In genomic region chr12:117836999-117837736, GRCh38 we compare ENCODE assay signal across 8 cellular contexts.
DNase-seq lines count a peak whose midpoint lies in the region; TF ChIP-seq lines count a peak whose summit lies in the region.

No MANE protein-coding gene starts in this region.

- TF ChIP-seq CTCF in GM12875 (IDR thresholded peaks at IDR 0.05; ENCODE audit: borderline replicate concordance, insufficient read depth, low read depth, low read length) (peak; percentile 96), glutamatergic neuron (IDR thresholded peaks at IDR 0.05; ENCODE audit: partially characterized antibody, unreplicated experiment) (peak; percentile 98), parathyroid adenoma (IDR thresholded peaks at IDR 0.05) (peak; percentile 96), tibial nerve (IDR thresholded peaks at IDR 0.05) (peak; percentile 83 to 95 (median 88))

- H3K36me3 ChIP-seq in SJCRH30 = no peaks in the 10 kb centered on the region
- H3K36me3 ChIP-seq in parathyroid adenoma (ENCODE audit: control insufficient read depth, insufficient read depth, low read length) = no peaks in the 10 kb centered on the region
- no peaks in the 10 kb centered on the region for H3K36me3 ChIP-seq in tibial nerve

- no peaks in the 10 kb centered on the region for H3K79me2 ChIP-seq in parathyroid adenoma

- H3K27ac Mint-ChIP-seq in glutamatergic neuron (ENCODE audit: unreplicated experiment) = no peak overlapping the region

- WGBS in tibial nerve, 2 donors = 6 to 9% methylated on average over 22 of the region's 22 CpGs

- H2AFZ ChIP-seq in parathyroid adenoma = peak overlapping the region; percentile 72

- no peaks in the 10 kb centered on the region for H3K4me1 ChIP-seq in SJCRH30
- H3K4me1 ChIP-seq in parathyroid adenoma = peaks cover 3% of the 10 kb centered on the region
- H3K4me1 ChIP-seq in tibial nerve = peaks cover 0 to 4% (median 2%) of the 10 kb centered on the region in 4 donors

- TF ChIP-seq EP300 in tibial nerve (IDR thresholded peaks at IDR 0.05) = no peak

- H3K4me3 ChIP-seq in GM12875 (ENCODE audit: low read depth, low read length) (no peak overlapping the region), SJCRH30 (no peak overlapping the region), parathyroid adenoma (ENCODE audit: low read depth, low read length) (no peak overlapping the region), tibial nerve (no peak overlapping the region)

- peaks cover 5% of the 10 kb centered on the region for H3K36me3 Mint-ChIP-seq in glutamatergic neuron (ENCODE audit: unreplicated experiment)

- in situ Hi-C loops in KBM-7 (cut with MboI; ENCODE audit: low pct_unique_long_range_greater_than_20kb, low sequenced_read_pairs) = loop anchor here (25.0 kb wide), 2 partner anchors 475 to 625 kb away; partner anchors contain the start of gene NOS1

- peaks cover 6% of the 10 kb centered on the region for H3K27me3 Mint-ChIP-seq in glutamatergic neuron (ENCODE audit: unreplicated experiment)

- H3K4me3 Mint-ChIP-seq in glutamatergic neuron (ENCODE audit: unreplicated experiment) = no peak overlapping the region

- H3K4me1 Mint-ChIP-seq in glutamatergic neuron (ENCODE audit: low read depth, unreplicated experiment) = no peaks in the 10 kb centered on the region

- H3K9ac ChIP-seq in parathyroid adenoma = no peak overlapping the region

- no peaks in the 10 kb centered on the region for H3K9me3 ChIP-seq in SJCRH30 (replicated peaks)
- H3K9me3 ChIP-seq in parathyroid adenoma (ENCODE audit: control insufficient read depth, low read length) = no peaks in the 10 kb centered on the region
- H3K9me3 ChIP-seq in tibial nerve = no peaks in the 10 kb centered on the region

- TF ChIP-seq POLR2A in tibial nerve (IDR thresholded peaks at IDR 0.05) = no peak

- H3K27ac ChIP-seq in SJCRH30 = no peak overlapping the region
- H3K27ac ChIP-seq in parathyroid adenoma = no peak overlapping the region
- H3K27ac ChIP-seq in tibial nerve = no peak overlapping the region

- H3K9me3 Mint-ChIP-seq in glutamatergic neuron (ENCODE audit: unreplicated experiment) = no peaks in the 10 kb centered on the region

- no peaks in the 10 kb centered on the region for H3K27me3 ChIP-seq in SJCRH30
- H3K27me3 ChIP-seq in parathyroid adenoma (ENCODE audit: control insufficient read depth, insufficient read depth, low read length) = no peaks in the 10 kb centered on the region
- H3K27me3 ChIP-seq in tibial nerve = peaks cover 0 to 18% of the 10 kb centered on the region in 2 donors

- DNase-seq in A172 (ENCODE audit: low spot score) (peak; percentile 65), KBM-7 (peak; percentile 70), SJCRH30 (peak; percentile 51 to 83), glutamatergic neuron (peak; percentile 92), tibial nerve (ENCODE audit: low spot score in 2 of 2) (peak; percentile 74 to 86)
- DNase-seq in activated naive CD4-positive, alpha-beta T cell treated with anti-CD3 and anti-CD28 coated beads, Interleukin-2, amount 50 U/mL, for 16 hours = peak; percentile 75

- H3K4me2 ChIP-seq in parathyroid adenoma (ENCODE audit: low read length) = no peak overlapping the region
